8 cellular contexts compared by ENCODE assay signal in genomic region chr1:200510228-200510623, GRCh38.
DNase-seq lines count a peak whose midpoint lies in the region; ATAC-seq and TF ChIP-seq lines count a peak whose summit lies in the region.

No MANE protein-coding gene starts in this region.

- peak; percentile 89 for TF ChIP-seq CTCF in activated B cell treated with CpG ODN at 0.5 μM for 24 hours (IDR thresholded peaks at IDR 0.05)

- CTCF ChIA-PET in activated B cell treated with CpG ODN at 0.5 μM for 24 hours (lab: Charles Lee), result interaction anchor here (0.9 to 2.9 kb wide), 5 partner anchors 9 to 825 kb away, joined by 3 to 46 read pairs (median 5); no protein-coding TSS in a partner anchor

- in situ Hi-C loops in ACHN (cut with HindIII; ENCODE audit: low pct_ligation_motif_present, low pct_unique_long_range_greater_than_20kb, low sequenced_read_pairs), result no loop called here

- POLR2A ChIA-PET in activated B cell treated with CpG ODN at 0.5 μM for 24 hours (lab: Charles Lee), result no interaction called here

- no peaks in the 10 kb centered on the region for H3K9me3 Mint-ChIP-seq in activated B cell treated with CpG ODN at 0.5 μM for 24 hours

- intact Hi-C loops in activated B cell treated with CpG ODN at 0.5 μM for 24 hours (cut with micrococcal nuclease), result loop anchor here (1.0 to 5.0 kb wide), 3 partner anchors 371 to 1753 kb away; no protein-coding TSS in a partner anchor

- H3K4me1 Mint-ChIP-seq in activated B cell treated with CpG ODN at 0.5 μM for 24 hours, result no peaks in the 10 kb centered on the region

- no peak overlapping the region for H3K27ac ChIP-seq in caudate nucleus (ENCODE audit: low read depth, low read length)

- no peak overlapping the region for H3K4me3 Mint-ChIP-seq in activated B cell treated with CpG ODN at 0.5 μM for 24 hours

- DNase-seq in ACHN, result peak; percentile 83
- peak; percentile 71 for DNase-seq in NCI-H2171 treated with DMSO at 0.1 percent for 48 hours (lab: John Stamatoyannopoulos, UW)
- DNase-seq in activated B cell treated with CpG ODN at 0.5 μM for 24 hours, result no peak
- DNase-seq in caudate nucleus (lab: John Stamatoyannopoulos, UW), result peak in 46 of 61 donors; percentile 1 to 87 (median 31)
- DNase-seq in kidney tubule cell (ENCODE audit: low spot score), result peak; percentile 79
- DNase-seq in stimulated activated CD4-positive, alpha-beta T cell treated with anti-CD3 and anti-CD28 coated beads, Interleukin-4, amount 100 ng/mL, for 24 hours, result peak; percentile 79

- no peak overlapping the region for H3K27ac Mint-ChIP-seq in activated B cell treated with CpG ODN at 0.5 μM for 24 hours

- no peaks in the 10 kb centered on the region for H3K36me3 Mint-ChIP-seq in activated B cell treated with CpG ODN at 0.5 μM for 24 hours (ENCODE audit: low read depth)

- ATAC-seq in GM18511 (IDR thresholded peaks at IDR 0.05; ENCODE audit: unreplicated experiment) (peak; percentile 90), HG03103 (IDR thresholded peaks at IDR 0.05; ENCODE audit: low read depth, unreplicated experiment) (peak; percentile 94), activated B cell treated with CpG ODN at 0.5 μM for 24 hours (ENCODE audit: low read depth) (peak; percentile 78)

- peaks cover 17% of the 10 kb centered on the region for H3K27me3 Mint-ChIP-seq in activated B cell treated with CpG ODN at 0.5 μM for 24 hours
